8 cellular contexts compared by ENCODE assay signal in the genomic region with DNA sequence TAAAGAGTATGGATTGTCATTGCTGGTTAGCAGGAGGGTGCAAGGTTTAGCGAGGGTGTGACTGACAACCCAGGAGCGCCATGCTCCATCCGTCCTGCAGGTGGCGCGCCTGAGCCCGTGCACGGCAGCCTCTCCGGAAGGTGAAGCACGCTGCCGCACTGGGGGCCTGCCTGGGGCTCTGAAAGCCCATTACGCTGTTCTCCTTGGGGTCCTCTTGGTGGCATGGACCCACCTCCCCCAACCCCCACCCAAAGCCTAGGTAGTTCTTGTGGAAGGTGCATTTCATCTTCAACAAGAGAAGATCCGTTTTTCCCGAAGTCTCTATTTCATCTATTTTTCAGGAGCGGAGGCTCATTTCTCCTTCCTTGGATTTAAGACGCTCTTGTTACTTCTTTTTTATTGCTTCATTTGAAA.
DNase-seq lines count a peak whose midpoint lies in the region; ATAC-seq and TF ChIP-seq lines count a peak whose summit lies in the region.

No MANE protein-coding gene starts in this region.

- POLR2A ChIA-PET in GM10248 (lab: Yijun Ruan, JAX) (no interaction called here), OCI-LY7 (lab: Charles Lee) (no interaction called here)

- H4K20me1 ChIP-seq in OCI-LY7 (ENCODE audit: insufficient read depth, low read length), result no peaks in the 10 kb centered on the region

- DNase-seq in GM10248 (ENCODE audit: extremely low spot score), result peak; percentile 67
- DNase-seq in OCI-LY7 (ENCODE audit: low spot score), result peak; percentile 24
- DNase-seq in activated effector memory CD4-positive, alpha-beta T cell treated with Interleukin-2 at 50 U/mL for 16 hours, result peak; percentile 21
- peak in 1 of 2 donors; percentile 44 for DNase-seq in heart right ventricle
- peak; percentile 77 for DNase-seq in stimulated activated CD4-positive, alpha-beta T cell treated with anti-CD3 and anti-CD28 coated beads, Interleukin-15, amount 100 ng/mL, for 24 hours
- no peak for DNase-seq in NCI-H446 (lab: John Stamatoyannopoulos, UW)
- DNase-seq in SHP77 treated with DMSO at 0.1 percent for 48 hours (lab: John Stamatoyannopoulos, UW), result no peak

- H3K27ac ChIP-seq in OCI-LY7 (ENCODE audit: low read depth, low read length, poor library complexity, severe bottlenecking), result no peak overlapping the region
- no peak overlapping the region for H3K27ac ChIP-seq in heart right ventricle

- intact Hi-C loops in OCI-LY7 (cut with micrococcal nuclease; ENCODE audit: unreplicated experiment), result loop anchor here (2.0 kb wide), 1 partner anchor 87 kb away; no protein-coding TSS in a partner anchor
- intact Hi-C loops in heart right ventricle (cut with DNase I), result loop anchor here in 6 of 10 donors (2.0 to 10.0 kb wide), 3 partner anchors 85 to 87 kb away; no protein-coding TSS in a partner anchor

- H3K79me2 ChIP-seq in OCI-LY7 (ENCODE audit: insufficient read depth, low read depth, low read length), result no peaks in the 10 kb centered on the region

- TF ChIP-seq CTCF in GM10248 (IDR thresholded peaks at IDR 0.05; ENCODE audit: control extremely low read depth, extremely low read depth, low read depth, missing control alignments) (peak; percentile 65), OCI-LY7 (conservative IDR thresholded peaks at IDR 0.05; ENCODE audit: low read length) (peak; percentile 88), heart right ventricle (IDR thresholded peaks at IDR 0.05) (peak; percentile 60 to 92 (median 72))

- peaks cover 0 to 81% (median 63%) of the 10 kb centered on the region in 7 donors for H3K27me3 ChIP-seq in heart right ventricle

- H3K4me2 ChIP-seq in OCI-LY7 (ENCODE audit: low read length), result no peak overlapping the region

- BruUV-seq in OCI-LY7 (replicated peaks; lab: Mats Ljungman, UMichigan), result no TSS peak

- no peak overlapping the region for H2AFZ ChIP-seq in OCI-LY7 (ENCODE audit: low read length)

- H3K4me1 ChIP-seq in OCI-LY7 (ENCODE audit: insufficient read depth, low read length, poor library complexity, severe bottlenecking) (no peaks in the 10 kb centered on the region), heart right ventricle (peaks cover 0 to 3% (median 0%) of the 10 kb centered on the region in 9 donors)

- H3K9me3 ChIP-seq in OCI-LY7 (ENCODE audit: low read length), result no peaks in the 10 kb centered on the region
- peaks cover 0 to 14% (median 0%) of the 10 kb centered on the region in 11 donors for H3K9me3 ChIP-seq in heart right ventricle

- H3K36me3 ChIP-seq in OCI-LY7 (ENCODE audit: insufficient read depth, low read length) (no peaks in the 10 kb centered on the region), heart right ventricle (no peaks in the 10 kb centered on the region)

- no peaks in the 10 kb centered on the region for H3K9me2 ChIP-seq in OCI-LY7 (ENCODE audit: insufficient read depth, low read length)

- 26% methylated on average over 15 of the region's 15 CpGs for WGBS in heart right ventricle, 2 donors

- CTCF ChIA-PET in GM10248 (lab: Yijun Ruan, JAX), result interaction anchor here (1.1 kb wide), 1 partner anchor 15 kb away, joined by 4 read pairs; no protein-coding TSS in a partner anchor
- CTCF ChIA-PET in OCI-LY7 (lab: Charles Lee; ENCODE audit: unreplicated experiment), result no interaction called here

- ATAC-seq in heart right ventricle, result peak in 1 of 8 donors; percentile 50
- ATAC-seq in HG03571 (IDR thresholded peaks at IDR 0.05; ENCODE audit: unreplicated experiment), result no peak

- H3K4me3 ChIP-seq in OCI-LY7 (ENCODE audit: low read depth, low read length, poor library complexity, severe bottlenecking) (no peak overlapping the region), heart right ventricle (no peak overlapping the region)

Comparison
In these comparisons a context has a peak if more than half of its experiments do, and no peak if none do; other contexts are left out.
1. DNase-seq: peak in GM10248 (single experiment), OCI-LY7 (single experiment), activated effector memory CD4-positive, alpha-beta T cell treated with Interleukin-2 at 50 U/mL for 16 hours (single experiment) and stimulated activated CD4-positive, alpha-beta T cell treated with anti-CD3 and anti-CD28 coated beads, Interleukin-15, amount 100 ng/mL, for 24 hours (single experiment); none in NCI-H446 (0 of 2) and SHP77 treated with DMSO at 0.1 percent for 48 hours (single experiment).
2. Peak in every context shown above with its lines, with median percentiles within 50 percentile points of each other: CTCF ChIP-seq.